ENCODE assay signal across 24 cellular contexts in the genomic region with DNA sequence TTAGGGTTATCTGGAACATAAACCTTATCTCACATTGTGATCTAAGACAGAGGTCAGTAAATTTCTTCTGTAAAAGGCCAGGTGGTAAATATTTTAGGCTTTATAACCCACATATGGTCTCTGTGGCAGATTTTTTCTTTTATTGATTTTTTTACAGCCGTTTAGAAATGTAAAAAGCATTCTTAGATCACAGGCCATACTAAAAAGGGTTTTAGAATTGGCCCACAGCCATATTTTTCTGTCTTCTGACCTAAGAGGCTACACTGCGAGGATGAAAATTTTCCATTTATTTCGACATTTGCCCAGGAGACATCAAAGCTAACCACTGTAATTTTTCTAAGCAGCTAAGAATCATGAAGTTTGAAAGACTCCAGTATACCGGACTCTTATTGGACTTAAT.
"Had no signal": no experiment of that assay in that cellular context is flagged by ENCODE, and none has a peak within 500 bp of the region (broad histone marks: within the 10 kb centered on the region; RNA-seq: fewer than 3 reads in every experiment).

No MANE protein-coding gene starts in this region.

- H3K9me3 ChIP-seq: body of pancreas, heart right ventricle, lower lobe of right lung, right atrium auricular region, spleen, suprapubic skin, tibial nerve had no signal

- H3K4me3 ChIP-seq: body of pancreas, heart right ventricle, left lung, lower lobe of right lung, right atrium auricular region, spleen, suprapubic skin, tibial nerve had no signal

- H3K9me3 Mint-ChIP-seq: activated B cell treated with CpG ODN at 0.5 μM for 24 hours; activated naive CD4-positive, alpha-beta T cell treated with anti-CD3 and anti-CD28 coated beads, Interleukin-2, amount 50 U/mL, for 72 hours had no signal

- FAIRE-seq: colon had no signal

- H3K4me3 Mint-ChIP-seq: activated B cell treated with CpG ODN at 0.5 μM for 24 hours; activated T-cell treated with anti-CD3 and anti-CD28 coated beads, Interleukin-2, amount 50 U/mL, for 72 hours; natural killer cell had no signal

- DNase-seq: activated B cell treated with CpG ODN at 0.5 μM for 24 hours; activated naive CD4-positive, alpha-beta T cell; activated T-cell treated with anti-CD3 and anti-CD28 coated beads for 4 hours; activated T-cell treated with anti-CD3 and anti-CD28 coated beads, Interleukin-2, amount 50 U/mL, for 72 hours; anterior cingulate cortex; body of pancreas; dermis blood vessel endothelial cell; effector CD4-positive, alpha-beta T cell; foreskin fibroblast; heart right ventricle; kidney glomerular epithelial cell; left lung; lower lobe of right lung; mesenchymal stem cell; natural killer cell; spleen; stimulated activated naive CD4-positive, alpha-beta T cell; T-helper 2 cell had no signal

- H3K36me3 ChIP-seq: heart right ventricle, left lung, lower lobe of right lung, right atrium auricular region, spleen, suprapubic skin, tibial nerve had no signal

- H3K4me1 Mint-ChIP-seq: activated B cell treated with CpG ODN at 0.5 μM for 24 hours, natural killer cell had no signal

- H3K36me3 Mint-ChIP-seq: activated naive CD4-positive, alpha-beta T cell treated with anti-CD3 and anti-CD28 coated beads, Interleukin-2, amount 50 U/mL, for 72 hours had no signal

- H3K27me3 ChIP-seq: body of pancreas, heart right ventricle, left lung, right atrium auricular region, spleen, suprapubic skin, tibial nerve had no signal

- H3K27me3 Mint-ChIP-seq: activated B cell treated with CpG ODN at 0.5 μM for 24 hours had no signal

- H3K27ac Mint-ChIP-seq: activated B cell treated with CpG ODN at 0.5 μM for 24 hours; activated naive CD4-positive, alpha-beta T cell treated with anti-CD3 and anti-CD28 coated beads, Interleukin-2, amount 50 U/mL, for 72 hours; activated T-cell treated with anti-CD3 and anti-CD28 coated beads, Interleukin-2, amount 50 U/mL, for 72 hours; natural killer cell had no signal

- H3K27ac ChIP-seq: body of pancreas, epithelial cell of prostate, heart right ventricle, left lung, lower lobe of right lung, right atrium auricular region, spleen, suprapubic skin, tibial nerve had no signal

- H3K4me1 ChIP-seq: heart right ventricle, left lung, lower lobe of right lung, right atrium auricular region, spleen, suprapubic skin, tibial nerve had no signal
